34 cellular contexts compared by ENCODE assay signal in genomic region chr18:12247946-12248345, GRCh38. TPM values are rescaled to one million over a fixed set of nuclear protein-coding genes. Genes with fewer than 3 reads are reported as not detected.
"Had no signal": no experiment of that assay in that cellular context is flagged by ENCODE, and none has a peak within 500 bp of the region (broad histone marks: within the 10 kb centered on the region; RNA-seq: fewer than 3 reads in every experiment).

No MANE protein-coding gene starts in this region.

- H3K27me3 ChIP-seq: ovary, right lobe of liver, testis, uterus had no signal

- ATAC-seq: naive thymus-derived CD8-positive, alpha-beta T cell; psoas muscle; right lobe of liver; stimulated activated effector memory CD8-positive, alpha-beta T cell treated with anti-CD3 and anti-CD28 coated beads, Interleukin-12 subunit alpha, Interleukin-12 subunit beta, amount 100 ng/mL, for 72 hours; stimulated activated naive B cell treated with anti-CD40 and anti-IgM and Interleukin-4, amounts not matched to agents 10 μg/mL and 1 μg/mL and 100 μg/mL, for 72 hours; upper lobe of right lung had no signal

- DNase-seq: naive B cell; naive thymus-derived CD8-positive, alpha-beta T cell; nephron progenitor cell; nucleus accumbens; ovary; posterior cingulate gyrus; right cardiac atrium; right lobe of liver; stimulated activated CD4-positive, alpha-beta T cell treated with anti-CD3 and anti-CD28 coated beads, Interleukin-15, amount 100 ng/mL, for 24 hours; stimulated activated CD4-positive, alpha-beta T cell treated with anti-CD3 and anti-CD28 coated beads, Interleukin-2, amount 100 ng/mL, for 24 hours; stimulated activated CD4-positive, alpha-beta T cell treated with anti-CD3 and anti-CD28 coated beads, Interleukin-2, amount 100 ng/mL, for 48 hours; stimulated activated CD4-positive, alpha-beta T cell treated with anti-CD3 and anti-CD28 coated beads, Interleukin-4, amount 100 ng/mL, for 24 hours; stimulated activated naive B cell treated with anti-CD40 and anti-IgM and Interleukin-4, amounts not matched to agents 10 μg/mL and 1 μg/mL and 100 μg/mL, for 72 hours; stimulated activated naive CD4-positive, alpha-beta T cell treated with Interleukin-2 at 50 U/mL for 16 hours; stomach; substantia nigra; testis; tibial artery; transverse colon; upper lobe of right lung; uterus had no signal

- H3K4me3 ChIP-seq: ovary, psoas muscle, right lobe of liver, skin epidermis, smooth muscle cell, stomach, suprapubic skin, testis, tibial artery, transverse colon, upper lobe of right lung, uterus had no signal

- H3K4me1 Mint-ChIP-seq: naive thymus-derived CD8-positive, alpha-beta T cell; neural crest cell; stimulated activated effector memory CD8-positive, alpha-beta T cell treated with anti-CD3 and anti-CD28 coated beads, Interleukin-12 subunit alpha, Interleukin-12 subunit beta, amount 100 ng/mL, for 72 hours; stimulated activated naive B cell treated with anti-CD40 and anti-IgM and Interleukin-4, amounts not matched to agents 10 μg/mL and 1 μg/mL and 100 μg/mL, for 72 hours had no signal

- H3K27ac Mint-ChIP-seq: naive B cell; nephron progenitor cell; progenitor cell of endocrine pancreas; stimulated activated effector memory CD8-positive, alpha-beta T cell treated with anti-CD3 and anti-CD28 coated beads, Interleukin-12 subunit alpha, Interleukin-12 subunit beta, amount 100 ng/mL, for 72 hours; stimulated activated naive B cell treated with anti-CD40 and anti-IgM and Interleukin-4, amounts not matched to agents 10 μg/mL and 1 μg/mL and 100 μg/mL, for 72 hours; stimulated activated naive CD8-positive, alpha-beta T cell treated with anti-CD3 and anti-CD28 coated beads, Interleukin-15, Interleukin-2, amounts not matched to agents 100 ng/mL and 50 ng/mL, for 24 hours; type B pancreatic cell had no signal

- H3K9me3 Mint-ChIP-seq: neural crest cell; stimulated activated effector memory CD8-positive, alpha-beta T cell treated with anti-CD3 and anti-CD28 coated beads, Interleukin-12 subunit alpha, Interleukin-12 subunit beta, amount 100 ng/mL, for 72 hours; stimulated activated naive B cell treated with anti-CD40 and anti-IgM and Interleukin-4, amounts not matched to agents 10 μg/mL and 1 μg/mL and 100 μg/mL, for 72 hours; stimulated activated naive CD8-positive, alpha-beta T cell treated with anti-CD3 and anti-CD28 coated beads, Interleukin-15, Interleukin-2, amounts not matched to agents 100 ng/mL and 50 ng/mL, for 24 hours had no signal

- H3K27ac ChIP-seq: neutrophil, ovary, parathyroid adenoma, psoas muscle, right lobe of liver, skin epidermis, stomach, suprapubic skin, testis, tibial artery, transverse colon, upper lobe of right lung, uterus had no signal

- H3K9me3 ChIP-seq: neutrophil, ovary, psoas muscle, right lobe of liver, stomach, suprapubic skin, testis, tibial artery, transverse colon, upper lobe of right lung, uterus had no signal

- H3K9ac ChIP-seq: parathyroid adenoma had no signal

- H3K36me3 ChIP-seq: neutrophil, ovary, right lobe of liver, stomach, suprapubic skin, tibial artery, transverse colon, upper lobe of right lung, uterus had no signal

- H3K4me1 ChIP-seq: parathyroid adenoma, psoas muscle, right lobe of liver, stomach, tibial artery, transverse colon, upper lobe of right lung, uterus had no signal

- H3K36me3 Mint-ChIP-seq: naive B cell; naive thymus-derived CD8-positive, alpha-beta T cell; stimulated activated effector memory CD8-positive, alpha-beta T cell treated with anti-CD3 and anti-CD28 coated beads, Interleukin-12 subunit alpha, Interleukin-12 subunit beta, amount 100 ng/mL, for 72 hours; stimulated activated naive B cell treated with anti-CD40 and anti-IgM and Interleukin-4, amounts not matched to agents 10 μg/mL and 1 μg/mL and 100 μg/mL, for 72 hours; type B pancreatic cell had no signal

- H3K4me3 Mint-ChIP-seq: naive thymus-derived CD8-positive, alpha-beta T cell; nephron progenitor cell; neural crest cell; stimulated activated effector memory CD8-positive, alpha-beta T cell treated with anti-CD3 and anti-CD28 coated beads, Interleukin-12 subunit alpha, Interleukin-12 subunit beta, amount 100 ng/mL, for 72 hours; stimulated activated naive B cell treated with anti-CD40 and anti-IgM and Interleukin-4, amounts not matched to agents 10 μg/mL and 1 μg/mL and 100 μg/mL, for 72 hours; stimulated activated naive CD8-positive, alpha-beta T cell treated with anti-CD3 and anti-CD28 coated beads, Interleukin-15, Interleukin-2, amounts not matched to agents 100 ng/mL and 50 ng/mL, for 24 hours; type B pancreatic cell had no signal

RNA-seq across cellular contexts. Expression of gene CIDEA, which starts 6.2 kb away (rescaled TPM):
- total RNA-seq: myocyte; naive thymus-derived CD8-positive, alpha-beta T cell; neural crest cell; ovary; progenitor cell of endocrine pancreas; renal cortical epithelial cell; right lobe of liver; smooth muscle cell; stomach; testis; upper lobe of right lung; uterus had no signal
